13 cellular contexts compared by ENCODE assay signal in the genomic region with DNA sequence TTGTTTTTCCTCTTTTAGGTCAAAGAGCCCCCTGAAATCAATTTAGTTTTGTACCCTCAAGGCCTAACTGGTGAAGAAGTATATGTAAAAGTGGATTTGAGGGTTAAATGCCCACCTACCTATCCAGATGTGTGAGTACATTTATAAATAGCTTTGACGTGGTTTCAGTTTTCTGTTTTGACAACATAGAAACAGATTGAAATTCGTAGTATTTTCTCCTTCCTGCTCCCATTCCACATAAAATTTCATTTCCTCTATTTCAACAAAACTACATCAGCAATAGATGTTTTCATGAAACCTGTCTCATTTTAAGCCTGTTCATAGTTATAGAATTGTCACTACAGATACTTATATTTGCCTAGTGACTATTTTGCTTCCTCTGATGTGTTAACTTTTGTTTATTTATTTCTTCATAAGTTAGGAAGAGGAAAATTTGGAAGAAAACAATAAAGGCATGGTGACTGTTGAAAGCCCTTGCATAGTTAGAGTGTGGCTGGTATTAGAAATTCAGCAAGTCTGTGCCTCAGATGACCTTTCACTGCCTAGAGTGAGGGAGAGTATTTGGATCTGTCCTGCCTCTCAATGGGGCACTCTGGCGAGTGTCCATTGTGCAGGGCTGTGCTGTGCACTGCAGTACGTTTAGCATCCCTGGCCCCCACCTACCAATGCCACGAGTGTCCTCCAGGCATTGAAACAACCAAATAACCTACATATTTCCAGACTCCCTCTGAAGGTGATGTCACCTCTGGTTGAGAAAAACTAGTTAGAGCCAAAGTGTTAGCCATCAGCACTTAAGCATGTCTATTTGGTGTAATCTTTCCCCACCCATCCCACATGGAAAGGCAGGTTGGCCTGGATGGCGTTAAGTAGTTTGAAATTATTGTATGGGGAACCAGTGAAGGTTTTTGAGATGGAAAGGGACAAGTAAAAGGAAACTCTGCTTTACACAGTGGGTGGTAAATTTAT. TPM values are rescaled to one million over a fixed set of nuclear protein-coding genes. Genes with fewer than 3 reads are reported as not detected.
DNase-seq lines count a peak whose midpoint lies in the region; ATAC-seq and TF ChIP-seq lines count a peak whose summit lies in the region.
"Had no signal": no experiment of that assay in that cellular context is flagged by ENCODE, and none has a peak within 500 bp of the region (broad histone marks: within the 10 kb centered on the region; RNA-seq: fewer than 3 reads in every experiment).

No MANE protein-coding gene starts in this region.

- peaks cover 11% of the 10 kb centered on the region for H3K36me3 Mint-ChIP-seq in T-helper 17 cell (ENCODE audit: low read depth)
- H3K36me3 Mint-ChIP-seq in activated CD4-positive, alpha-beta T cell treated with anti-CD3 and anti-CD28 coated beads, Interleukin-2, amount 10 ng/mL, durations not matched to agents 24 days and 14 days (ENCODE audit: low read depth) = peaks cover 57% of the 10 kb centered on the region

- TF ChIP-seq CTCF in GM12865 (IDR thresholded peaks at IDR 0.05; ENCODE audit: insufficient read depth, low read depth, low read length, missing control alignments) (no peak), lower lobe of right lung (IDR thresholded peaks at IDR 0.05) (no peak), coronary artery (IDR thresholded peaks at IDR 0.05) (no peak), vagina (IDR thresholded peaks at IDR 0.05) (no peak)

- intact Hi-C loops in lower lobe of right lung (cut with DNase I) = no loop called here
- intact Hi-C loops in vagina (cut with DNase I) = no loop called here
- intact Hi-C loops in activated CD4-positive, alpha-beta T cell treated with anti-CD3 and anti-CD28 coated beads, Interleukin-2, amount 10 ng/mL, durations not matched to agents 24 days and 14 days (cut with micrococcal nuclease) = no loop called here

- H3K36me3 ChIP-seq in lower lobe of right lung (peaks cover 45% of the 10 kb centered on the region), vagina (peaks cover 0 to 29% of the 10 kb centered on the region in 2 donors)

- H3K4me3 ChIP-seq in GM12865 (ENCODE audit: low read depth, low read length) (no peak overlapping the region), lower lobe of right lung (no peak overlapping the region), coronary artery (no peak overlapping the region), vagina (no peak overlapping the region)

- no peaks in the 10 kb centered on the region for H3K9me3 Mint-ChIP-seq in activated CD4-positive, alpha-beta T cell treated with anti-CD3 and anti-CD28 coated beads, Interleukin-2, amount 10 ng/mL, durations not matched to agents 24 days and 14 days
- H3K9me3 Mint-ChIP-seq: activated CD8-positive, alpha-beta T cell treated with anti-CD3 and anti-CD28 coated beads for 36 hours; stimulated activated naive CD8-positive, alpha-beta T cell treated with anti-CD3 and anti-CD28 coated beads, Interleukin-15, Interleukin-2, amounts not matched to agents 100 ng/mL and 50 ng/mL, for 24 hours; T-helper 2 cell treated with Interferon-gamma antibody and Interleukin-4, amounts not matched to agents 5 μg/mL and 100 μg/mL, for 36 hours had no signal

- H3K27ac Mint-ChIP-seq in T-helper 17 cell = peak overlapping the region; percentile 37
- no peak overlapping the region for H3K27ac Mint-ChIP-seq in activated CD4-positive, alpha-beta T cell treated with anti-CD3 and anti-CD28 coated beads, Interleukin-2, amount 10 ng/mL, durations not matched to agents 24 days and 14 days
- H3K27ac Mint-ChIP-seq: activated CD8-positive, alpha-beta T cell treated with anti-CD3 and anti-CD28 coated beads for 36 hours; stimulated activated naive CD8-positive, alpha-beta T cell treated with anti-CD3 and anti-CD28 coated beads, Interleukin-15, Interleukin-2, amounts not matched to agents 100 ng/mL and 50 ng/mL, for 24 hours; T-helper 2 cell treated with Interferon-gamma antibody and Interleukin-4, amounts not matched to agents 5 μg/mL and 100 μg/mL, for 36 hours had no signal

- no peaks in the 10 kb centered on the region for H3K27me3 Mint-ChIP-seq in T-helper 17 cell
- no peaks in the 10 kb centered on the region for H3K27me3 Mint-ChIP-seq in activated CD4-positive, alpha-beta T cell treated with anti-CD3 and anti-CD28 coated beads, Interleukin-2, amount 10 ng/mL, durations not matched to agents 24 days and 14 days
- H3K27me3 Mint-ChIP-seq: activated CD8-positive, alpha-beta T cell treated with anti-CD3 and anti-CD28 coated beads for 36 hours; stimulated activated naive CD8-positive, alpha-beta T cell treated with anti-CD3 and anti-CD28 coated beads, Interleukin-15, Interleukin-2, amounts not matched to agents 100 ng/mL and 50 ng/mL, for 24 hours had no signal

- H3K4me1 ChIP-seq in lower lobe of right lung = peaks cover 29% of the 10 kb centered on the region
- peaks cover 47% of the 10 kb centered on the region for H3K4me1 ChIP-seq in vagina

- no peak overlapping the region for H3K4me3 Mint-ChIP-seq in T-helper 17 cell
- H3K4me3 Mint-ChIP-seq in activated CD4-positive, alpha-beta T cell treated with anti-CD3 and anti-CD28 coated beads, Interleukin-2, amount 10 ng/mL, durations not matched to agents 24 days and 14 days = no peak overlapping the region
- H3K4me3 Mint-ChIP-seq: activated CD8-positive, alpha-beta T cell treated with anti-CD3 and anti-CD28 coated beads for 36 hours; stimulated activated naive CD8-positive, alpha-beta T cell treated with anti-CD3 and anti-CD28 coated beads, Interleukin-15, Interleukin-2, amounts not matched to agents 100 ng/mL and 50 ng/mL, for 24 hours; T-helper 2 cell treated with Interferon-gamma antibody and Interleukin-4, amounts not matched to agents 5 μg/mL and 100 μg/mL, for 36 hours had no signal

- H3K9me3 ChIP-seq in T-helper 17 cell (ENCODE audit: control insufficient read depth, low read length, poor library complexity, severe bottlenecking) (no peaks in the 10 kb centered on the region), lower lobe of right lung (no peaks in the 10 kb centered on the region), vagina (no peaks in the 10 kb centered on the region)

- H3K27me3 ChIP-seq in lower lobe of right lung (ENCODE audit: low read depth) (no peaks in the 10 kb centered on the region), vagina (no peaks in the 10 kb centered on the region)

- H3K27ac ChIP-seq in lower lobe of right lung = peak overlapping the region; percentile 34
- peak overlapping the region in 1 of 2 donors; percentile 55 for H3K27ac ChIP-seq in coronary artery
- H3K27ac ChIP-seq in vagina = no peak overlapping the region

- H3K4me1 Mint-ChIP-seq in T-helper 17 cell = peaks cover 22% of the 10 kb centered on the region
- H3K4me1 Mint-ChIP-seq in activated CD4-positive, alpha-beta T cell treated with anti-CD3 and anti-CD28 coated beads, Interleukin-2, amount 10 ng/mL, durations not matched to agents 24 days and 14 days = peaks cover 33% of the 10 kb centered on the region

- DNase-seq in GM12865 (ENCODE audit: low read depth) (peak; percentile 41), T-helper 17 cell (no peak), lower lobe of right lung (no peak), coronary artery (ENCODE audit: low spot score) (no peak), NCI-H187 treated with DMSO at 0.1 percent for 48 hours (lab: John Stamatoyannopoulos, UW) (no peak), vagina (ENCODE audit: extremely low spot score in 2 of 2) (no peak)
- DNase-seq in activated CD4-positive, alpha-beta T cell treated with anti-CD3 and anti-CD28 coated beads, Interleukin-2, amount 10 ng/mL, durations not matched to agents 24 days and 14 days = no peak
- DNase-seq: activated CD8-positive, alpha-beta T cell treated with anti-CD3 and anti-CD28 coated beads for 36 hours; NCI-H1930; stimulated activated CD4-positive, alpha-beta T cell treated with anti-CD3 and anti-CD28 coated beads, Interleukin-2, amount 100 ng/mL, for 48 hours had no signal

- ATAC-seq in HG02981 (IDR thresholded peaks at IDR 0.05; ENCODE audit: unreplicated experiment) (peak; percentile 59), T-helper 17 cell (no peak), lower lobe of right lung (peak in 1 of 2 donors; percentile 43)
- ATAC-seq: activated CD8-positive, alpha-beta T cell treated with anti-CD3 and anti-CD28 coated beads for 36 hours had no signal

- no peak for TF ChIP-seq POLR2A in vagina (IDR thresholded peaks at IDR 0.05)

RNA-seq across cellular contexts. Expression of gene EIF2AK4, which starts 5.9 kb away (rescaled TPM):
- total RNA-seq in T-helper 17 cell (10 to 100 TPM; 11.9 to 13.8 TPM), lower lobe of right lung (36.0 TPM), vagina (36.8 TPM)
- total RNA-seq in activated CD4-positive, alpha-beta T cell treated with anti-CD3 and anti-CD28 coated beads, Interleukin-2, amount 10 ng/mL, durations not matched to agents 24 days and 14 days = 49.1 and 51.5 TPM in 2 replicates

RNA-seq across cellular contexts. Expression of gene GPR176, which starts 19.7 kb away (rescaled TPM):
- total RNA-seq in T-helper 17 cell (not detected), lower lobe of right lung (2.4 TPM), vagina (5.4 TPM)
- total RNA-seq in activated CD4-positive, alpha-beta T cell treated with anti-CD3 and anti-CD28 coated beads, Interleukin-2, amount 10 ng/mL, durations not matched to agents 24 days and 14 days = 0.14 and 0.33 TPM in 2 replicates
